20 cellular contexts compared by ENCODE assay signal in genomic region chr2:208607694-208608093, GRCh38.
"Had no signal": no experiment of that assay in that cellular context is flagged by ENCODE, and none has a peak within 500 bp of the region (broad histone marks: within the 10 kb centered on the region; RNA-seq: fewer than 3 reads in every experiment).

No MANE protein-coding gene starts in this region.

- ATAC-seq: activated CD8-positive, alpha-beta T cell treated with anti-CD3 and anti-CD28 coated beads for 36 hours; activated T-cell treated with anti-CD3 and anti-CD28 coated beads, Interleukin-2, amount 50 U/mL, for 4 hours; gastrocnemius medialis; heart left ventricle; left lung; stimulated activated naive CD8-positive, alpha-beta T cell treated with anti-CD3 and anti-CD28 coated beads, Interleukin-15, Interleukin-2, amounts not matched to agents 100 U/mL and 50 U/mL, for 24 hours had no signal

- H3K4me1 Mint-ChIP-seq: activated CD4-positive, alpha-beta T cell treated with anti-CD3 and anti-CD28 coated beads, Interleukin-2, amount 10 ng/mL, durations not matched to agents 24 days and 14 days; activated naive CD4-positive, alpha-beta T cell treated with anti-CD3 and anti-CD28 coated beads, Interleukin-2, amount 10 ng/mL, durations not matched to agents 7 days and 5 days; central memory CD8-positive, alpha-beta T cell had no signal

- H3K4me1 ChIP-seq: ascending aorta, gastrocnemius medialis, heart left ventricle, left lung, right atrium auricular region, tibial artery had no signal

- H3K36me3 ChIP-seq: ascending aorta, gastrocnemius medialis, heart left ventricle, left lung, right atrium auricular region, tibial artery had no signal

- H3K27ac Mint-ChIP-seq: activated CD4-positive, alpha-beta T cell treated with anti-CD3 and anti-CD28 coated beads, Interleukin-2, amount 10 ng/mL, durations not matched to agents 24 days and 14 days; activated CD8-positive, alpha-beta T cell treated with anti-CD3 and anti-CD28 coated beads for 36 hours; activated naive CD4-positive, alpha-beta T cell treated with anti-CD3 and anti-CD28 coated beads, Interleukin-2, amount 10 ng/mL, durations not matched to agents 7 days and 5 days; nephron progenitor cell had no signal

- H3K9me3 ChIP-seq: ascending aorta, gastrocnemius medialis, left lung, tibial artery had no signal

- H3K36me3 Mint-ChIP-seq: activated naive CD4-positive, alpha-beta T cell treated with anti-CD3 and anti-CD28 coated beads, Interleukin-2, amount 10 ng/mL, durations not matched to agents 7 days and 5 days had no signal

- DNase-seq: activated CD4-positive, alpha-beta T cell treated with anti-CD3 and anti-CD28 coated beads, Interleukin-2, amount 10 ng/mL, durations not matched to agents 24 days and 14 days; activated CD8-positive, alpha-beta memory T cell treated with anti-CD3 and anti-CD28 coated beads, Interleukin-2, amount 50 U/mL, for 4 hours; activated CD8-positive, alpha-beta T cell treated with anti-CD3 and anti-CD28 coated beads for 36 hours; activated effector memory CD4-positive, alpha-beta T cell treated with Interleukin-2 at 50 U/mL for 16 hours; activated naive CD4-positive, alpha-beta T cell treated with anti-CD3 and anti-CD28 coated beads, Interleukin-2, amount 10 ng/mL, durations not matched to agents 7 days and 5 days; activated T-cell treated with anti-CD3 and anti-CD28 coated beads, Interleukin-2, amount 50 U/mL, for 4 hours; gastrocnemius medialis; heart left ventricle; left lung; nephron progenitor cell; nucleus accumbens; posterior cingulate gyrus; stimulated activated CD4-positive, alpha-beta T cell treated with anti-CD3 and anti-CD28 coated beads, Interleukin-2, amount 100 ng/mL, for 24 hours; stimulated activated naive CD8-positive, alpha-beta T cell treated with anti-CD3 and anti-CD28 coated beads, Interleukin-15, Interleukin-2, amounts not matched to agents 100 U/mL and 50 U/mL, for 24 hours; substantia nigra; tibial artery had no signal

- H3K27ac ChIP-seq: ascending aorta, coronary artery, gastrocnemius medialis, heart left ventricle, left lung, right atrium auricular region, tibial artery had no signal

- H3K4me3 Mint-ChIP-seq: activated CD4-positive, alpha-beta T cell treated with anti-CD3 and anti-CD28 coated beads, Interleukin-2, amount 10 ng/mL, durations not matched to agents 24 days and 14 days; activated CD8-positive, alpha-beta T cell treated with anti-CD3 and anti-CD28 coated beads for 36 hours; activated naive CD4-positive, alpha-beta T cell treated with anti-CD3 and anti-CD28 coated beads, Interleukin-2, amount 10 ng/mL, durations not matched to agents 7 days and 5 days; activated T-cell treated with anti-CD3 and anti-CD28 coated beads, Interleukin-2, amount 50 U/mL, for 4 hours; central memory CD8-positive, alpha-beta T cell; nephron progenitor cell had no signal

- H3K4me3 ChIP-seq: ascending aorta, coronary artery, gastrocnemius medialis, heart left ventricle, left lung, right atrium auricular region, tibial artery had no signal

- H3K27me3 ChIP-seq: ascending aorta, gastrocnemius medialis, heart left ventricle, left lung, right atrium auricular region, tibial artery had no signal

- H3K27me3 Mint-ChIP-seq: activated CD4-positive, alpha-beta T cell treated with anti-CD3 and anti-CD28 coated beads, Interleukin-2, amount 10 ng/mL, durations not matched to agents 24 days and 14 days; activated CD8-positive, alpha-beta T cell treated with anti-CD3 and anti-CD28 coated beads for 36 hours; activated naive CD4-positive, alpha-beta T cell treated with anti-CD3 and anti-CD28 coated beads, Interleukin-2, amount 10 ng/mL, durations not matched to agents 7 days and 5 days; central memory CD8-positive, alpha-beta T cell had no signal
